ENCODE assay signal across 8 cellular contexts in genomic region chr21:34887729-34888568, GRCh38.
A peak's percentile ranks its signal among the peaks of the same experiment; 100 is the strongest.
DNase-seq lines count a peak whose midpoint lies in the region; ATAC-seq and TF ChIP-seq lines count a peak whose summit lies in the region.

No MANE protein-coding gene starts in this region.

- no peaks in the 10 kb centered on the region for H3K36me3 ChIP-seq in esophagus squamous epithelium

- peak overlapping the region; percentile 88 to 99 (median 95) for H3K27ac Mint-ChIP-seq in naive thymus-derived CD8-positive, alpha-beta T cell
- peak overlapping the region; percentile 99 for H3K27ac Mint-ChIP-seq in stimulated activated effector memory CD8-positive, alpha-beta T cell treated with anti-CD3 and anti-CD28 coated beads, Interleukin-12 subunit alpha, Interleukin-12 subunit beta, amount 100 ng/mL, for 72 hours

- peaks cover 0 to 69% (median 4%) of the 10 kb centered on the region in 4 donors for H3K27me3 ChIP-seq in esophagus squamous epithelium

- peaks cover 12 to 63% (median 37%) of the 10 kb centered on the region in 4 donors for H3K4me1 Mint-ChIP-seq in naive thymus-derived CD8-positive, alpha-beta T cell
- H3K4me1 Mint-ChIP-seq in stimulated activated effector memory CD8-positive, alpha-beta T cell treated with anti-CD3 and anti-CD28 coated beads, Interleukin-12 subunit alpha, Interleukin-12 subunit beta, amount 100 ng/mL, for 72 hours = peaks cover 20% of the 10 kb centered on the region

- intact Hi-C loops in esophagus squamous epithelium (cut with DNase I) = loop anchor here (5.0 kb wide), 1 partner anchor 509 kb away; no protein-coding TSS in a partner anchor

- POLR2A ChIA-PET in naive thymus-derived CD8-positive, alpha-beta T cell (lab: Charles Lee) = interaction anchor here (0.7 to 5.9 kb wide), 7 partner anchors 10 to 1286 kb away, joined by 3 to 72 read pairs (median 5); partner anchors contain the start of gene RUNX1

- DNase-seq in OCI-M1 (lab: John Stamatoyannopoulos, UW) (peak; percentile 89), esophagus squamous epithelium (lab: John Stamatoyannopoulos, UW) (no peak), NCI-H2081 (lab: John Stamatoyannopoulos, UW) (no peak)
- DNase-seq in activated T-cell treated with anti-CD3 and anti-CD28 coated beads, Interleukin-2, amount 50 U/mL, for 1 hour = peak; percentile 85
- DNase-seq in naive thymus-derived CD8-positive, alpha-beta T cell = peak; percentile 60 to 88 (median 74)
- peak; percentile 70 to 90 for DNase-seq in stimulated activated effector memory CD8-positive, alpha-beta T cell treated with anti-CD3 and anti-CD28 coated beads, Interleukin-12 subunit alpha, Interleukin-12 subunit beta, amount 100 ng/mL, for 72 hours (ENCODE audit: low spot score in 2 of 2)

- TF ChIP-seq CTCF in esophagus squamous epithelium (IDR thresholded peaks at IDR 0.05) = no peak

- H3K9me3 ChIP-seq in esophagus squamous epithelium = no peaks in the 10 kb centered on the region

- peak in 3 of 4 donors; percentile 6 to 26 (median 7) for TF ChIP-seq POLR2A in esophagus squamous epithelium (IDR thresholded peaks at IDR 0.05)

- H3K27me3 Mint-ChIP-seq in naive thymus-derived CD8-positive, alpha-beta T cell = no peaks in the 10 kb centered on the region

- peaks cover 3 to 78% (median 14%) of the 10 kb centered on the region in 3 donors for H3K4me1 ChIP-seq in esophagus squamous epithelium

- peak; percentile 38 for ATAC-seq in GM18498 (IDR thresholded peaks at IDR 0.05; ENCODE audit: unreplicated experiment)
- peak; percentile 31 for ATAC-seq in HG03175 (IDR thresholded peaks at IDR 0.05; ENCODE audit: unreplicated experiment)
- peak; percentile 68 to 70 for ATAC-seq in naive thymus-derived CD8-positive, alpha-beta T cell
- ATAC-seq in stimulated activated effector memory CD8-positive, alpha-beta T cell treated with anti-CD3 and anti-CD28 coated beads, Interleukin-12 subunit alpha, Interleukin-12 subunit beta, amount 100 ng/mL, for 72 hours = peak; percentile 80

- peak overlapping the region; percentile 90 to 99 (median 94) for H3K4me3 Mint-ChIP-seq in naive thymus-derived CD8-positive, alpha-beta T cell
- H3K4me3 Mint-ChIP-seq in stimulated activated effector memory CD8-positive, alpha-beta T cell treated with anti-CD3 and anti-CD28 coated beads, Interleukin-12 subunit alpha, Interleukin-12 subunit beta, amount 100 ng/mL, for 72 hours = peak overlapping the region; percentile 95

- H3K27ac ChIP-seq in esophagus squamous epithelium = peak overlapping the region; percentile 95 to 97 (median 97)

- no peaks in the 10 kb centered on the region for H3K9me3 Mint-ChIP-seq in naive thymus-derived CD8-positive, alpha-beta T cell
- no peaks in the 10 kb centered on the region for H3K9me3 Mint-ChIP-seq in stimulated activated effector memory CD8-positive, alpha-beta T cell treated with anti-CD3 and anti-CD28 coated beads, Interleukin-12 subunit alpha, Interleukin-12 subunit beta, amount 100 ng/mL, for 72 hours

- WGBS in esophagus squamous epithelium, 2 donors = 1 to 4% methylated on average over 22 to 36 of the region's 40 CpGs

- peak overlapping the region; percentile 67 to 82 (median 73) for H3K4me3 ChIP-seq in esophagus squamous epithelium

- peaks cover 0 to 3% (median 3%) of the 10 kb centered on the region in 3 donors for H3K36me3 Mint-ChIP-seq in naive thymus-derived CD8-positive, alpha-beta T cell
- peaks cover 69% of the 10 kb centered on the region for H3K36me3 Mint-ChIP-seq in stimulated activated effector memory CD8-positive, alpha-beta T cell treated with anti-CD3 and anti-CD28 coated beads, Interleukin-12 subunit alpha, Interleukin-12 subunit beta, amount 100 ng/mL, for 72 hours

Comparison
In these comparisons a context has a peak if more than half of its experiments do, and no peak if none do; other contexts are left out.
1. DNase-seq: peak in OCI-M1 (single experiment), activated T-cell treated with anti-CD3 and anti-CD28 coated beads, Interleukin-2, amount 50 U/mL, for 1 hour (single experiment), naive thymus-derived CD8-positive, alpha-beta T cell (10 of 10) and stimulated activated effector memory CD8-positive, alpha-beta T cell treated with anti-CD3 and anti-CD28 coated beads, Interleukin-12 subunit alpha, Interleukin-12 subunit beta, amount 100 ng/mL, for 72 hours (2 of 2); none in esophagus squamous epithelium (single experiment) and NCI-H2081 (0 of 2).
2. Peak in every context shown above with its lines, with median percentiles within 50 percentile points of each other: ATAC-seq.